ENCODE assay signal across 8 cellular contexts in the genomic region with DNA sequence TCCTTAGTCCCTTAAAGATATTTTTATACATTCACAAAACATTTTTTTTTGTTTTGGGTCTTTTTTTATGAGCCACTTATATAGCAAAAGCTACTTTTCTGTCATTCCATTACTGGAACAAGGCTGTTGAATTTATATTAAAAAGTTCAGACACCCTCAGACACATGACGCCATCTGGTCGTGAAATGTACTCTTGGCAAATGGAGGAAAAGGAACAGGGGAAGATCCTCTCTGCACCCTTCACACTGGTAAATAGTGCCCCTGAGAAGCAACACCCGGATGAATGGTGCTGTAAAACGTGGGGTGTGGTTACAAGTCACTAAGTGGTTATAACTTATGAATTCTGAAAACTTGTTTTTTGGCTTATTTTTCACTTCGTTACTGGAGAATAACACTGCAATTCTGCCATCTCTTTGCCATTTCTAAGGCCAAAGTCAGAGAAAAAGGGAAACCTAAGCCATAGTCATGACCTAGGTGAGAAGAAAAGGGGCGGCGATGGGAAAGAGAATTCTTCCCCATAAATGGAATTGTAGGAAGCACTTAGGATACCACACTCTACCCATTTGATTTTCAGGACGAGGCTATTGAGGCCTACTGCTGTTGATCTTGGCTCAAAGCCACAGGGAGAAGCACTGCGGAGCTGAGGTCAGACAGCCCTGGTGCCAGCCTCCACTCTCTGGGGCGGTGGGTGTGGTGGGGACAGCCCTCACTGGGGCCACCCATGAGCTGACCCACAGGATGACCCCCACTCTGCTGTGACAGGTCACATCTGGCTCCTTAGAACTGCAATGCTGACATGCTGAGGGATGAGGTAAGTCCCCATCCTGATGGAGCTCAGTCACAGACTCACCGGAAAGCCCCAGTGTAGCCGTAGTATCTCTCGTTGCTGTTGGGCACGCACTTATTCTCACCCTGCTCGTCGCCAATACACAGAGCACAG. TPM values are rescaled to one million over a fixed set of nuclear protein-coding genes. Genes with fewer than 3 reads are reported as not detected.
DNase-seq lines count a peak whose midpoint lies in the region; ATAC-seq and TF ChIP-seq lines count a peak whose summit lies in the region.

No MANE protein-coding gene starts in this region.

- no peaks in the 10 kb centered on the region for H3K9me3 Mint-ChIP-seq in progenitor cell of endocrine pancreas (ENCODE audit: low read depth)

- H3K36me3 Mint-ChIP-seq in progenitor cell of endocrine pancreas (ENCODE audit: insufficient read depth): no peaks in the 10 kb centered on the region

- H3K4me1 Mint-ChIP-seq in progenitor cell of endocrine pancreas (ENCODE audit: low read depth): no peaks in the 10 kb centered on the region

- peak; percentile 63 for TF ChIP-seq CTCF in progenitor cell of endocrine pancreas (IDR thresholded peaks at IDR 0.05; ENCODE audit: unreplicated experiment)

- no peak overlapping the region for H3K4me3 Mint-ChIP-seq in progenitor cell of endocrine pancreas (ENCODE audit: low read depth)

- peaks cover 6% of the 10 kb centered on the region for H3K27me3 Mint-ChIP-seq in progenitor cell of endocrine pancreas

- ATAC-seq in HG03378 (IDR thresholded peaks at IDR 0.05; ENCODE audit: unreplicated experiment): no peak

- no peak overlapping the region for H3K27ac Mint-ChIP-seq in progenitor cell of endocrine pancreas

- peak; percentile 19 to 69 for DNase-seq in activated CD4-positive, alpha-beta T cell treated with anti-CD3 and anti-CD28 coated beads for 4 hours
- DNase-seq in activated CD4-positive, alpha-beta T cell treated with anti-CD3 and anti-CD28 coated beads for 1 hour: no peak
- peak; percentile 1 for DNase-seq in NCI-H82 treated with DMSO at 0.1 percent for 48 hours (lab: John Stamatoyannopoulos, UW; ENCODE audit: unreplicated experiment)
- DNase-seq in effector CD4-positive, alpha-beta T cell: peak; percentile 27
- DNase-seq in progenitor cell of endocrine pancreas (ENCODE audit: low spot score, unreplicated experiment): no peak
- DNase-seq in HK-2 (ENCODE audit: unreplicated experiment): no peak
- no peak for DNase-seq in HT-29 (ENCODE audit: low spot score)

RNA-seq across cellular contexts. Expression of a gene that starts 21.8 kb away (rescaled TPM):
- total RNA-seq in progenitor cell of endocrine pancreas: 0.33 and 0.53 TPM in 2 replicates
- total RNA-seq in HT-29 (2014; rRNA removed; shearing (Covaris generic)): 0.03 and 1.1 TPM in 2 replicates

RNA-seq across cellular contexts. Expression of a gene that starts 35.8 kb away (rescaled TPM):
- total RNA-seq in progenitor cell of endocrine pancreas: not detected in 2 replicates
- 7.4 and 9.7 TPM in 2 replicates for total RNA-seq in HT-29 (2014; rRNA removed; shearing (Covaris generic))

RNA-seq across cellular contexts. Expression of a gene that starts 54.9 kb away (rescaled TPM):
- not detected in 2 replicates for total RNA-seq in progenitor cell of endocrine pancreas
- total RNA-seq in HT-29 (2014; rRNA removed; shearing (Covaris generic)): not detected in 2 replicates

Comparison
In these comparisons a context has a peak if more than half of its experiments do, and no peak if none do; other contexts are left out.
1. DNase-seq: peak in activated CD4-positive, alpha-beta T cell treated with anti-CD3 and anti-CD28 coated beads for 4 hours (2 of 2), NCI-H82 treated with DMSO at 0.1 percent for 48 hours (single experiment) and effector CD4-positive, alpha-beta T cell (single experiment); none in activated CD4-positive, alpha-beta T cell treated with anti-CD3 and anti-CD28 coated beads for 1 hour (single experiment), progenitor cell of endocrine pancreas (single experiment), HK-2 (single experiment) and HT-29 (single experiment).